In genomic region chr15:52295421-52295991, GRCh38 we compare ENCODE assay signal across 8 cellular contexts. TPM values are rescaled to one million over a fixed set of nuclear protein-coding genes. Genes with fewer than 3 reads are reported as not detected.
DNase-seq lines count a peak whose midpoint lies in the region; ATAC-seq and TF ChIP-seq lines count a peak whose summit lies in the region.

MYO5C (minus strand) TSS chr15:52295804; CDS start chr15:52295636, 168 bp downstream.

- no peaks in the 10 kb centered on the region for H3K9me3 Mint-ChIP-seq in T-cell
- H3K9me3 Mint-ChIP-seq in naive thymus-derived CD8-positive, alpha-beta T cell, result peaks cover 0 to 2% (median 0%) of the 10 kb centered on the region in 9 donors

- H3K4me3 ChIP-seq in fibroblast of the aortic adventitia (ENCODE audit: low read depth, low read length), result peak within 1 kb of the TSS; percentile 42

- no peak within 1 kb of the TSS for H3K27ac Mint-ChIP-seq in T-cell
- no peak within 1 kb of the TSS for H3K27ac Mint-ChIP-seq in naive thymus-derived CD8-positive, alpha-beta T cell

- CTCF ChIA-PET in T-cell (lab: Charles Lee), result no interaction called here

- POLR2A ChIA-PET in T-cell (lab: Charles Lee), result no interaction called here
- POLR2A ChIA-PET in naive thymus-derived CD8-positive, alpha-beta T cell (lab: Charles Lee), result no interaction called here

- H3K27me3 Mint-ChIP-seq in T-cell, result peaks cover 31 to 40% of the 10 kb centered on the region in 2 donors
- peaks cover 19 to 39% (median 34%) of the 10 kb centered on the region in 5 donors for H3K27me3 Mint-ChIP-seq in naive thymus-derived CD8-positive, alpha-beta T cell

- TF ChIP-seq CTCF in fibroblast of the aortic adventitia (IDR thresholded peaks at IDR 0.05; ENCODE audit: insufficient read depth, low read length), result no peak
- TF ChIP-seq CTCF in GM13976 (IDR thresholded peaks at IDR 0.05; ENCODE audit: borderline replicate concordance, control extremely low read depth, extremely low read depth, insufficient read depth, missing control alignments), result no peak

- DNase-seq in DMS53 treated with DMSO at 0.1 percent for 48 hours (lab: John Stamatoyannopoulos, UW; ENCODE audit: unreplicated experiment), result peak; percentile 70
- peak; percentile 93 for DNase-seq in LoVo (ENCODE audit: low spot score)
- no peak for DNase-seq in T-cell
- DNase-seq in fibroblast of the aortic adventitia (ENCODE audit: low read depth), result no peak
- DNase-seq in naive thymus-derived CD8-positive, alpha-beta T cell, result no peak
- no peak for DNase-seq in middle frontal gyrus (ENCODE audit: extremely low spot score, low spot score)
- no peak for DNase-seq in AG08395 (ENCODE audit: low spot score)
- DNase-seq in GM13976 (ENCODE audit: low spot score), result no peak

- in situ Hi-C loops in GM13976 (cut with MboI; ENCODE audit: low sequenced_read_pairs, unreplicated experiment), result no loop called here

- H3K4me3 Mint-ChIP-seq in T-cell, result peak within 1 kb of the TSS; percentile 42 to 66 (median 49)
- H3K4me3 Mint-ChIP-seq in naive thymus-derived CD8-positive, alpha-beta T cell, result peak within 1 kb of the TSS; percentile 54 to 69 (median 63)

- H3K36me3 Mint-ChIP-seq in T-cell, result no peaks in the 10 kb centered on the region
- H3K36me3 Mint-ChIP-seq in naive thymus-derived CD8-positive, alpha-beta T cell, result no peaks in the 10 kb centered on the region

- peak in 3 of 4 experiments; percentile 44 to 49 (median 49) for ATAC-seq in T-cell (replicated peaks in 1 of 4)
- ATAC-seq in naive thymus-derived CD8-positive, alpha-beta T cell, result peak; percentile 25 to 45

- H3K4me1 Mint-ChIP-seq in T-cell, result peaks cover 5 to 7% (median 5%) of the 10 kb centered on the region in 3 donors
- peaks cover 0 to 19% (median under 1%) of the 10 kb centered on the region in 4 donors for H3K4me1 Mint-ChIP-seq in naive thymus-derived CD8-positive, alpha-beta T cell

RNA-seq across cellular contexts. Expression of gene MYO5C, which starts in this region (rescaled TPM):
- under 1 TPM; 0.33 to 0.73 (median 0.53) TPM for total RNA-seq in T-cell
- 0.36 TPM in 1 of 2 replicates, not detected in the other for total RNA-seq in fibroblast of the aortic adventitia (ENCODE audit: low replicate concordance)
- under 1 TPM; 0.10 to 0.19 TPM for total RNA-seq in naive thymus-derived CD8-positive, alpha-beta T cell
- under 1 TPM; 0.13 to 0.51 (median 0.22) TPM for polyA plus RNA-seq in naive thymus-derived CD8-positive, alpha-beta T cell

Comparison
In these comparisons a context has a peak if more than half of its experiments do, and no peak if none do; other contexts are left out.
1. Peak in ATAC-seq in T-cell; RNA of the gene not detected or under 1 TPM.
2. Peak in ATAC-seq in naive thymus-derived CD8-positive, alpha-beta T cell; RNA of the gene not detected or under 1 TPM.
3. DNase-seq: peak in DMS53 treated with DMSO at 0.1 percent for 48 hours (single experiment) and LoVo (single experiment); none in T-cell (0 of 34), fibroblast of the aortic adventitia (single experiment), naive thymus-derived CD8-positive, alpha-beta T cell (0 of 10), middle frontal gyrus (single experiment), AG08395 (single experiment) and GM13976 (single experiment).